In the genomic region with DNA sequence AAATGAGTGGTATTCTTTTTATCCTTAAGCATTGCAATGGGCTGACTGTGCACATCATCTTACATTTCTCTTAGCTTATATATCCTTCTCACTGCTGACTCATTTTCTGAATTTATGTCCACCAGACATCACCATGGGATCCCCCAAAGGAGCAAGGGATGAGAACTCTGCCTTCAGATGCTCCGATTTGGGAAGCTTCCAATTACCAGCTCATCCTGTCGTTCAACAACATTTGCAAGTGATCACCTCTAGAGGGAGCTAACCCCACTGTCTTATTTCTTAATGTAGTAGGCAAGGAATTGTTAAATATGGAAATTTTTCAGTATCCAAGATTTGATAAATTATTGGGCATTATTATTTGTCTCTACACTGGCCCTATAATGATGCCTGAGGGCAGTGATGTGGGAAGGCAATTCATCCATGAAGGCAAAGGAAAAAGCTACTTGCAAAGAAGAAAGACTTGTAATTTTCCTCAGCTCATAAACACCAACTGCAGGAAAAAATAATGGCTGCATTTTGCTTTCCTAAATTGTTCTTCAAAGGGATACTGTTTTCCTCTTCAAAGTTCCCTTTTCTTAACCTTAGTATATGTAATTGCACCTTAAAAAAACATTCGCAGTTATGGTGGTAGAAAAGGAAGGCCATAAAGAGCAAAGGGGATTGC, we compare ENCODE assay signal across 8 cellular contexts.
DNase-seq lines count a peak whose midpoint lies in the region; ATAC-seq lines count a peak whose summit lies in the region.

No MANE protein-coding gene starts in this region.

- H3K27me3 ChIP-seq in adipocyte (replicated peaks; ENCODE audit: control insufficient read depth, insufficient read depth, low read length): no peaks in the 10 kb centered on the region

- no peak for ATAC-seq in GM18909 (IDR thresholded peaks at IDR 0.05; ENCODE audit: poor library complexity, unreplicated experiment)
- ATAC-seq in left colon: no peak

- no peak overlapping the region for H3K9ac ChIP-seq in adipocyte (ENCODE audit: low read length)

- DNase-seq in DMS 273 (lab: John Stamatoyannopoulos, UW; ENCODE audit: unreplicated experiment): peak; percentile 26
- DNase-seq in DMS 273 treated with DMSO at 0.1 percent for 48 hours (lab: John Stamatoyannopoulos, UW): no peak
- peak; percentile 96 for DNase-seq in HS-5 (ENCODE audit: low read depth)
- peak; percentile 74 for DNase-seq in adipocyte (ENCODE audit: low read depth)
- peak; percentile 46 for DNase-seq in kidney glomerular epithelial cell (lab: John Stamatoyannopoulos, UW)
- no peak for DNase-seq in left colon
- no peak for DNase-seq in NOMO-1 treated with dmso at 0.1 percent for 144 hours (lab: John Stamatoyannopoulos, UW; ENCODE audit: unreplicated experiment)

- H3K9me3 ChIP-seq in adipocyte (ENCODE audit: control insufficient read depth, low read length): no peaks in the 10 kb centered on the region

- no peak overlapping the region for H3K4me3 ChIP-seq in adipocyte (ENCODE audit: low read length)

- H3K36me3 ChIP-seq in adipocyte (ENCODE audit: control insufficient read depth, insufficient read depth, low read length, severe bottlenecking): no peaks in the 10 kb centered on the region

- intact Hi-C loops in left colon (cut with DNase I, micrococcal nuclease): no loop called here

- peaks cover 16% of the 10 kb centered on the region for H3K4me1 ChIP-seq in adipocyte (ENCODE audit: control insufficient read depth, insufficient read depth, low read length)

Comparison
In these comparisons a context has a peak if more than half of its experiments do, and no peak if none do; other contexts are left out.
1. DNase-seq: peak in DMS 273 (single experiment), HS-5 (single experiment), adipocyte (single experiment) and kidney glomerular epithelial cell (single experiment); none in DMS 273 treated with DMSO at 0.1 percent for 48 hours (single experiment), left colon (0 of 2) and NOMO-1 treated with dmso at 0.1 percent for 144 hours (single experiment).